In the genomic region with DNA sequence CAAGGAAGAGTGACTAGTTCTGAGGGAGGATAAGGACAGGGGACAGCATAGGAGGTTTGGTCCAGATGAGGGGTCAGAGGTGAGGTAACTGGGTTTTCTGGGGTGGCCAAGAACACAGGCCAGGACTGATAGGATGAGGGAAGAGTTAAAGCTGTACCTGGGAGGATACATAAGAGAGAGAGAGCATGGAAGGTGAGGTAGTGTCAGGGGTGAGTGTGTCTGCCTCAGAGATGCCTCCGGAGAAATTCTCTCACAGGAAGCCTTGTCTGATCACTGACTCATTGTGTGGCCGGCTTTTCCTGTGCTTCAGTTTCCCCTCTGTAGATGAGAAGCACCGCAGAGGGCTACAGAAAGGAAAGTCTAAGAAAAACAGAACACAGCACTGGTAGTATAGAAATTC, we compare ENCODE assay signal across 8 cellular contexts.
A peak's percentile ranks its signal among the peaks of the same experiment; 100 is the strongest.
DNase-seq lines count a peak whose midpoint lies in the region; ATAC-seq lines count a peak whose summit lies in the region.

No MANE protein-coding gene starts in this region.

- DNase-seq in activated CD4-positive, CD25-positive, alpha-beta regulatory T cell treated with anti-CD3 and anti-CD28 coated beads, Interleukin-2, amount 50 U/mL, for 16 hours (ENCODE audit: low read depth, low spot score), result peak; percentile 39
- DNase-seq in central memory CD4-positive, alpha-beta T cell, result peak; percentile 79
- peak; percentile 79 for DNase-seq in stimulated activated CD4-positive, alpha-beta T cell treated with anti-CD3 and anti-CD28 coated beads, Interleukin-1b, Interleukin-23, amount 100 ng/mL, for 48 hours
- DNase-seq in retina, result no peak
- no peak for DNase-seq in NCI-H128 (lab: John Stamatoyannopoulos, UW; ENCODE audit: unreplicated experiment)
- no peak for DNase-seq in HUDEP-2 (lab: John Stamatoyannopoulos, UW; ENCODE audit: unreplicated experiment in 76 of 76)

- peak; percentile 67 for ATAC-seq in GM18861 (IDR thresholded peaks at IDR 0.05; ENCODE audit: unreplicated experiment)
- peak; percentile 68 for ATAC-seq in HG03139 (IDR thresholded peaks at IDR 0.05; ENCODE audit: unreplicated experiment)

Comparison
In these comparisons a context has a peak if more than half of its experiments do, and no peak if none do; other contexts are left out.
1. DNase-seq: peak in activated CD4-positive, CD25-positive, alpha-beta regulatory T cell treated with anti-CD3 and anti-CD28 coated beads, Interleukin-2, amount 50 U/mL, for 16 hours (single experiment), central memory CD4-positive, alpha-beta T cell (single experiment) and stimulated activated CD4-positive, alpha-beta T cell treated with anti-CD3 and anti-CD28 coated beads, Interleukin-1b, Interleukin-23, amount 100 ng/mL, for 48 hours (single experiment); none in retina (single experiment), NCI-H128 (single experiment) and HUDEP-2 (0 of 76).